8 cellular contexts compared by ENCODE assay signal in the genomic region with DNA sequence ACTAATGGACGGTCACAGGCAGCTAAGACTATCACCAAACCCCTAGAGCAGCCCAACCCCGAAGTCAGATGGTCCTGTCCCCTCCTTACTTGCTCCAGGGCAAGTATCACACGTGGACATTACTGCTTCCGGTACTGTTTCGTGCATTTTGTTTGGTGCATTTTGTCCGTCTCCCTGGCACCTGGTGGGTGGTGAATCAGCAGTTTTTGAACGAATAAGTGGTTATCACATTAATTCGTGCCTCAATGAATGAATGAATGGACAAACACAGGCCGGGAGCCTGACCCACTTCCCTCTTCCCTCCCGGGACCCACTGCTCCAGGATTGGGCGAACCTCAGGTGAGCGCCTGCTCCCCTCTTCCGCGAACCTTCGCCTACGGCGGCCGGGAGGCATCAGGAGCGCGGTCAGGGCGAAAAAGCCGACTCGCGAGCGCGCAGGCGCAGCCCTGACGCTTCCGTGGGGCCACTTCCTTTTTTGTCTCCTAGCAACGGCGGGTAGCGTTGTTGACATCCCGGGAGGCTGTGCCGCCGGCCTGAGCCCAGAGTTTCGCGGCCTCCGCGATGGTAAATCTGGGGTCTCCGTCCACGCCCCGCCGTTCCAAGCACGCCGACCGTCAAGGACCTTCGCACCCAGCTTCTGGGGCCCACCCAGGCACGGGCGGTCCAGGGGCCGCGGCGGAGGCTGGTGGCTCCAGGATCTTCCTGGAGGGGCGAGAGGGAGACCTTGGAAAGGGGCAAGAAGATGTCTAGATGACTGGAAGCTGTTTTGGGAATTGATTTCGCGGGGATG. TPM values are rescaled to one million over a fixed set of nuclear protein-coding genes. Genes with fewer than 3 reads are reported as not detected.
DNase-seq lines count a peak whose midpoint lies in the region; ATAC-seq and TF ChIP-seq lines count a peak whose summit lies in the region.

Gene DYNLRB2, plus strand, starts transcription at position 478 of the 790 bp plus-strand sequence. Its CDS starts 84 bp downstream, at position 562.

- H3K27me3 Mint-ChIP-seq in endothelial cell (ENCODE audit: unreplicated experiment): peaks cover 2% of the 10 kb centered on the region

- peak; percentile 96 for ATAC-seq in HG03439 (IDR thresholded peaks at IDR 0.05; ENCODE audit: unreplicated experiment)

- H3K4me3 Mint-ChIP-seq in endothelial cell (ENCODE audit: unreplicated experiment): peak within 1 kb of the TSS; percentile 91

- H3K4me1 Mint-ChIP-seq in endothelial cell (ENCODE audit: unreplicated experiment): peaks cover 7% of the 10 kb centered on the region

- H3K36me3 Mint-ChIP-seq in endothelial cell (ENCODE audit: low read depth, unreplicated experiment): no peaks in the 10 kb centered on the region

- TF ChIP-seq POLR2A in GM19099 (IDR thresholded peaks at IDR 0.05; ENCODE audit: extremely low read depth, insufficient read length, low read depth): peak; percentile 76

- peak within 1 kb of the TSS; percentile 92 for H3K27ac Mint-ChIP-seq in endothelial cell (ENCODE audit: unreplicated experiment)

- H3K4me3 ChIP-seq in AG10803 (ENCODE audit: low read length): peak within 1 kb of the TSS; percentile 72

- no peaks in the 10 kb centered on the region for H3K9me3 Mint-ChIP-seq in endothelial cell (ENCODE audit: unreplicated experiment)

- DNase-seq in AG10803 (ENCODE audit: low read depth) (peak; percentile 92), NCI-H748 (lab: John Stamatoyannopoulos, UW; ENCODE audit: unreplicated experiment) (peak; percentile 93), endothelial cell (ENCODE audit: low spot score) (peak; percentile 93), mesenteric fat pad (ENCODE audit: low spot score) (peak; percentile 95)
- DNase-seq in activated CD8-positive, alpha-beta memory T cell treated with anti-CD3 and anti-CD28 coated beads, Interleukin-2, amount 50 U/mL, for 48 hours: peak; percentile 94
- peak; percentile 82 for DNase-seq in stimulated activated CD8-positive, alpha-beta memory T cell treated with anti-CD3 and anti-CD28 coated beads, Interleukin-12 subunit alpha, Interleukin-12 subunit beta, amount 100 ng/mL, for 4 hours (ENCODE audit: low read depth)

- no peak for TF ChIP-seq CTCF in AG10803 (conservative IDR thresholded peaks at IDR 0.05; ENCODE audit: low read length)
- TF ChIP-seq CTCF in endothelial cell (IDR thresholded peaks at IDR 0.05; ENCODE audit: unreplicated experiment): no peak

RNA-seq across cellular contexts. Expression of gene DYNLRB2, which starts in this region (rescaled TPM):
- total RNA-seq in endothelial cell (ENCODE audit: unreplicated experiment) (not detected), mesenteric fat pad (not detected)

Comparison
In these comparisons a context has a peak if more than half of its experiments do, and no peak if none do; other contexts are left out.
1. Peak in every context shown above with its lines: DNase-seq, ATAC-seq and H3K4me3 ChIP-seq.
2. Peak in DNase-seq in endothelial cell; RNA of the gene not detected or under 1 TPM.
3. Peak in DNase-seq in mesenteric fat pad; RNA of the gene not detected or under 1 TPM.